In the genomic region with DNA sequence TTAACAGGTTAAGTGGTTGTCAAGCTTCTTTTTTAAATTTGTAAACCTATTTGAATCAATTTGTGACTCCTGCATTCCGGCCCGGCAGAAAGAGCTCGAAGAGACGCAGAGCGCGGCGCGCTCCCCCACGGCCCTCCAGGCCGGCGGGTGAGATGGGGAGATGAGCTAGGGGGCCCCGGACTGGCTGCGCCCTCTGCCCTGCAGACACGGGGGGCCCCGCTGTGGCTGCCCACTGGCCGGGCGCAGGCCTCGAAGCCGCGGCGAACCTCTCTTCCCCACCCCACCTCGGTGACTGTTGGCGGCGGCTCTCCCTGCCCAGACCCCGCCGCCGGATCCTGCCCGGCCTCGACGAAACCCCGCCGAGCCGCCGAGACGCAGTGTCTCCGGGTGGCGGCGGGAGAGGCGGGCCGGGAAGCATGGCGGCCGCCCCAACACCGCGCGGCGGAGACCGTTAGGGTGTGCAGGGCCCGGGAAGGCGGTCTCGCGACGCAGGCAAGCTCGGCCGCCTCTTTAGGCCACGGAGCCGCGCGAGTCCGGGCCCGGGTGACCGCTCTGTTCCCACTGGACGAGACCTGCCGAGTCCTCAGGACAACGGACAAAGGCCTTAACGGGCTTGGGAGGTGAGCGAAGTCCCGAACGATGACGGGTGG, we compare ENCODE assay signal across 1 cellular context.
TF ChIP-seq lines count a peak whose summit lies in the region.

No MANE protein-coding gene starts in this region.

TF ChIP-seq in K562, 482 proteins besides CTCF, POLR2A, EP300 and RAD21:
- TF ChIP-seq, protein P1, sequence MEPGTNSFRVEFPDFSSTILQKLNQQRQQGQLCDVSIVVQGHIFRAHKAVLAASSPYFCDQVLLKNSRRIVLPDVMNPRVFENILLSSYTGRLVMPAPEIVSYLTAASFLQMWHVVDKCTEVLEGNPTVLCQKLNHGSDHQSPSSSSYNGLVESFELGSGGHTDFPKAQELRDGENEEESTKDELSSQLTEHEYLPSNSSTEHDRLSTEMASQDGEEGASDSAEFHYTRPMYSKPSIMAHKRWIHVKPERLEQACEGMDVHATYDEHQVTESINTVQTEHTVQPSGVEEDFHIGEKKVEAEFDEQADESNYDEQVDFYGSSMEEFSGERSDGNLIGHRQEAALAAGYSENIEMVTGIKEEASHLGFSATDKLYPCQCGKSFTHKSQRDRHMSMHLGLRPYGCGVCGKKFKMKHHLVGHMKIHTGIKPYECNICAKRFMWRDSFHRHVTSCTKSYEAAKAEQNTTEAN (CRISPR knock-in tag; IDR thresholded peaks at IDR 0.05): no peak
- no peak for TF ChIP-seq ZNF174 (CRISPR knock-in tag; IDR thresholded peaks at IDR 0.05)
- TF ChIP-seq ZNF583 (CRISPR knock-in tag; IDR thresholded peaks at IDR 0.05): no peak
- no peak for TF ChIP-seq CHCHD3 (CRISPR knock-in tag; IDR thresholded peaks at IDR 0.05)
- TF ChIP-seq, protein P2, sequence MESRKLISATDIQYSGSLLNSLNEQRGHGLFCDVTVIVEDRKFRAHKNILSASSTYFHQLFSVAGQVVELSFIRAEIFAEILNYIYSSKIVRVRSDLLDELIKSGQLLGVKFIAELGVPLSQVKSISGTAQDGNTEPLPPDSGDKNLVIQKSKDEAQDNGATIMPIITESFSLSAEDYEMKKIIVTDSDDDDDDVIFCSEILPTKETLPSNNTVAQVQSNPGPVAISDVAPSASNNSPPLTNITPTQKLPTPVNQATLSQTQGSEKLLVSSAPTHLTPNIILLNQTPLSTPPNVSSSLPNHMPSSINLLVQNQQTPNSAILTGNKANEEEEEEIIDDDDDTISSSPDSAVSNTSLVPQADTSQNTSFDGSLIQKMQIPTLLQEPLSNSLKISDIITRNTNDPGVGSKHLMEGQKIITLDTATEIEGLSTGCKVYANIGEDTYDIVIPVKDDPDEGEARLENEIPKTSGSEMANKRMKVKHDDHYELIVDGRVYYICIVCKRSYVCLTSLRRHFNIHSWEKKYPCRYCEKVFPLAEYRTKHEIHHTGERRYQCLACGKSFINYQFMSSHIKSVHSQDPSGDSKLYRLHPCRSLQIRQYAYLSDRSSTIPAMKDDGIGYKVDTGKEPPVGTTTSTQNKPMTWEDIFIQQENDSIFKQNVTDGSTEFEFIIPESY (CRISPR knock-in tag; IDR thresholded peaks at IDR 0.05): peak; percentile 76
